ENCODE assay signal across 8 cellular contexts in the genomic region with DNA sequence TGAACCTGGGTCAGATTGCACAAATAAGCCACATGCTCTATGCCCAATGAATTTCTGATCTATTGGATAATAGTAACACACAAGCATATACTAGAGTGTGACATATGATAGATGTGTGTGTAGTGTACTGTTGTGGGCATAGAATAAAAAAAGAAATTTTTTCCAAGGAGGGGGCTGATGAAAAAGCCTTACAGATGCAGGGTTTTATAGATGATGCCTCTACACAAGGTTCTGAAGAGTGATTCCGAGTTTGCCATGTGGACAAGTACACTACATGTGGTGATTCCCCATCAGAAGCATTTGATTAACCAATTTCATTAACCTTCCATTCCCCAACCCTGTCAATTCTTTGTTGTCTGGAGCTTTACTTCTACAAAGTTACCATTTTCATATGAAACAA. TPM values are rescaled to one million over a fixed set of nuclear protein-coding genes. Genes with fewer than 3 reads are reported as not detected.
"Had no signal": no experiment of that assay in that cellular context is flagged by ENCODE, and none has a peak within 500 bp of the region (broad histone marks: within the 10 kb centered on the region; RNA-seq: fewer than 3 reads in every experiment).

No MANE protein-coding gene starts in this region.

- DNase-seq: GM23248, GOT3, H7, HFFc6 had no signal

- H3K4me1 ChIP-seq: HAP-1 had no signal

- H3K27ac ChIP-seq: GM23248, HL-60 had no signal

- H3K9me3 ChIP-seq: HAP-1 had no signal

- H3K4me3 ChIP-seq: GM23248, HAP-1 had no signal

- H3K9ac ChIP-seq: GM23248 had no signal

- H3K36me3 ChIP-seq: HAP-1 had no signal

RNA-seq across cellular contexts. Expression of gene CPM, which starts 45.3 kb away (rescaled TPM):
- total RNA-seq: HepG2, HT1080 had no signal
